Comparison of ENCODE assay signal across 16 cellular contexts in genomic region chr11:10678106-10678505, GRCh38. TPM values are rescaled to one million over a fixed set of nuclear protein-coding genes. Genes with fewer than 3 reads are reported as not detected.
"Had no signal": no experiment of that assay in that cellular context is flagged by ENCODE, and none has a peak within 500 bp of the region (broad histone marks: within the 10 kb centered on the region; RNA-seq: fewer than 3 reads in every experiment).

No MANE protein-coding gene starts in this region.

- H3K27me3 ChIP-seq: cardiac muscle cell, neural progenitor cell, right atrium auricular region had no signal

- ATAC-seq: activated CD4-positive, alpha-beta T cell treated with anti-CD3 and anti-CD28 coated beads for 36 hours; foreskin keratinocyte; left cardiac atrium; naive thymus-derived CD4-positive, alpha-beta T cell; WTC11 had no signal

- H3K4me3 ChIP-seq: cardiac muscle cell, neural progenitor cell, prostate gland, right atrium auricular region had no signal

- H3K4me1 ChIP-seq: foreskin keratinocyte, neural progenitor cell, prostate gland had no signal

- DNase-seq: activated CD4-positive, alpha-beta memory T cell treated with anti-CD3 and anti-CD28 coated beads for 36 hours; activated CD4-positive, alpha-beta T cell treated with anti-CD3 and anti-CD28 coated beads for 36 hours; foreskin keratinocyte; glutamatergic neuron; hippocampal formation; left cardiac atrium; mesenchymal stem cell; naive thymus-derived CD4-positive, alpha-beta T cell; stimulated activated CD4-positive, alpha-beta T cell treated with anti-CD3 and anti-CD28 coated beads, Interleukin-2, amount 100 ng/mL, for 24 hours; stimulated activated naive CD4-positive, alpha-beta T cell treated with Interleukin-2 at 50 U/mL for 16 hours had no signal

- H3K9me3 ChIP-seq: prostate gland, right atrium auricular region had no signal

- H3K27ac ChIP-seq: cardiac muscle cell, epithelial cell of prostate, foreskin keratinocyte, neural progenitor cell, prostate gland, right atrium auricular region had no signal

- H3K36me3 ChIP-seq: cardiac muscle cell, neural progenitor cell, prostate gland, right atrium auricular region had no signal

RNA-seq across cellular contexts. Expression of gene IRAG1, which starts 15.4 kb away (rescaled TPM):
- total RNA-seq: activated CD4-positive, alpha-beta memory T cell treated with anti-CD3 and anti-CD28 coated beads for 36 hours; activated CD4-positive, alpha-beta T cell treated with anti-CD3 and anti-CD28 coated beads for 36 hours had no signal
